Comparison of ENCODE assay signal across 8 cellular contexts in genomic region chr20:46689082-46689753, GRCh38. TPM values are rescaled to one million over a fixed set of nuclear protein-coding genes. Genes with fewer than 3 reads are reported as not detected.
DNase-seq lines count a peak whose midpoint lies in the region; ATAC-seq and TF ChIP-seq lines count a peak whose summit lies in the region.

Gene TP53RK, minus strand, starts transcription at chr20:46689444. Its CDS starts 30 bp downstream, at chr20:46689414.

- intact Hi-C loops in T-helper 2 cell treated with Interferon-gamma antibody and Interleukin-4, amounts not matched to agents 100 ng/mL and 5 ng/mL, for 36 hours (cut with micrococcal nuclease) = loop anchor here (1.0 to 10.0 kb wide), 6 partner anchors 64 to 384 kb away; partner anchors contain the start of genes CDH22 and ELMO2
- intact Hi-C loops in ascending aorta (cut with DNase I) = loop anchor here (1.0 to 10.0 kb wide), 5 partner anchors 20 to 754 kb away; partner anchors contain the start of genes CD40, NCOA5, PCIF1 and SLC2A10
- intact Hi-C loops in right cardiac atrium (cut with DNase I) = loop anchor here in 1 of 4 donors (10.0 kb wide), 1 partner anchor 164 kb away; no protein-coding TSS in a partner anchor
- intact Hi-C loops in vagina (cut with DNase I) = loop anchor here (10.0 kb wide), 1 partner anchor 124 kb away; no protein-coding TSS in a partner anchor

- ATAC-seq in GM18498 (IDR thresholded peaks at IDR 0.05; ENCODE audit: unreplicated experiment) (peak; percentile 96), HG02943 (IDR thresholded peaks at IDR 0.05; ENCODE audit: low read depth, unreplicated experiment) (peak; percentile 92), right cardiac atrium (peak; percentile 99)

- DNase-seq in NCI-H187 treated with DMSO at 0.1 percent for 48 hours (lab: John Stamatoyannopoulos, UW) (peak; percentile 59), ascending aorta (ENCODE audit: low spot score in 2 of 2) (peak; percentile 98 to 99), right cardiac atrium (peak; percentile 100), putamen (ENCODE audit: low spot score) (peak; percentile 97), vagina (ENCODE audit: extremely low spot score in 2 of 2) (peak in 1 of 2 donors; percentile 100)

- no peaks in the 10 kb centered on the region for H3K27me3 ChIP-seq in ascending aorta
- no peaks in the 10 kb centered on the region for H3K27me3 ChIP-seq in right cardiac atrium (ENCODE audit: control insufficient read depth, insufficient read depth)
- H3K27me3 ChIP-seq in vagina = no peaks in the 10 kb centered on the region

- under 1% methylated on average over 71 of the region's 71 CpGs for WGBS in right cardiac atrium

- H3K9me3 ChIP-seq in ascending aorta (no peaks in the 10 kb centered on the region), right cardiac atrium (ENCODE audit: control insufficient read depth, low read length) (no peaks in the 10 kb centered on the region), vagina (no peaks in the 10 kb centered on the region)

- TF ChIP-seq CTCF in ascending aorta (IDR thresholded peaks at IDR 0.05) (peak; percentile 38 to 62 (median 41)), vagina (IDR thresholded peaks at IDR 0.05) (peak in 1 of 3 experiments; percentile 54)

- H3K4me1 ChIP-seq in ascending aorta (peaks cover 9 to 14% of the 10 kb centered on the region in 2 donors), right cardiac atrium (ENCODE audit: control insufficient read depth, insufficient read depth, low read length) (peaks cover 2% of the 10 kb centered on the region), vagina (peaks cover 43% of the 10 kb centered on the region)

- peak in 1 of 2 donors; percentile 77 for TF ChIP-seq POLR2A in vagina (IDR thresholded peaks at IDR 0.05)

- H3K4me3 ChIP-seq in ascending aorta = peak within 1 kb of the TSS; percentile 66 to 69
- H3K4me3 ChIP-seq in right cardiac atrium (ENCODE audit: low read length) = peak within 1 kb of the TSS; percentile 90
- peak within 1 kb of the TSS; percentile 77 to 79 for H3K4me3 ChIP-seq in vagina

- H3K27ac ChIP-seq in ascending aorta (peak within 1 kb of the TSS; percentile 84 to 89), right cardiac atrium (ENCODE audit: low read length) (peak within 1 kb of the TSS; percentile 85), vagina (peak within 1 kb of the TSS; percentile 93)

- H3K36me3 ChIP-seq in ascending aorta = peaks cover 4% of the 10 kb centered on the region in 2 donors
- H3K36me3 ChIP-seq in vagina = peaks cover 0 to 12% of the 10 kb centered on the region in 2 donors

RNA-seq across cellular contexts. Expression of gene TP53RK, which starts in this region (rescaled TPM):
- total RNA-seq in T-helper 2 cell treated with Interferon-gamma antibody and Interleukin-4, amounts not matched to agents 100 ng/mL and 5 ng/mL, for 36 hours = 15.3 and 17.2 TPM in 2 replicates
- total RNA-seq in ascending aorta (30.8 TPM), right cardiac atrium (1 to 10 TPM; 8.5 to 9.9 (median 9.3) TPM), vagina (27.7 TPM)
- 6.8 TPM for polyA plus RNA-seq in right cardiac atrium
